8 cellular contexts compared by ENCODE assay signal in the genomic region with DNA sequence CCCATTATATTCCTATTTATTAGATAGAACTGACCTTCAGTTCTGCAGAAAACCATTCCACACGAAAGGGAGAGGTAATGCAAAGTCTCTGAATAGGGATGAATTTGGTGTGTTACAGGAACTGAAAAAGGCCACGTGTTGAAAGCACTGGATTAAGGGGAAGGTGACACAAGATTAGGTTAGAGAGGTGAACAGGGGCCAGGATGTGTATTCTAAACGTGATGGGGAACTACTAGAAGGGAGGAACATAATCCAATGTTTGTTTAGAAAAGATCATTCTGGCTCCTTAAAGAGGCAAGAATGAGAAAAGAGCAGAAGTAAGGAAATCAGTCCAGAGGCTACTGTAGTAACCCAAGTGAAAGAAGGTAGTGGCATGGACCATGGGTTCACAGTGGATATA. TPM values are rescaled to one million over a fixed set of nuclear protein-coding genes. Genes with fewer than 3 reads are reported as not detected.
A peak's percentile ranks its signal among the peaks of the same experiment; 100 is the strongest.
DNase-seq lines count a peak whose midpoint lies in the region; TF ChIP-seq lines count a peak whose summit lies in the region.

No MANE protein-coding gene starts in this region.

- H3K4me3 ChIP-seq in Loucy (ENCODE audit: low read length, poor library complexity, severe bottlenecking), result peak overlapping the region; percentile 96
- H3K4me3 ChIP-seq in mammary epithelial cell (replicated peaks in 1 of 3; ENCODE audit: insufficient read depth in 1 of 3, low read depth in 2 of 3, low read length in 3 of 3), result peak overlapping the region in 2 of 3 experiments; percentile 90
- H3K4me3 ChIP-seq in osteoblast (ENCODE audit: insufficient read depth, low read length), result peak overlapping the region; percentile 86
- H3K4me3 ChIP-seq in sigmoid colon, result no peak overlapping the region

- H3K9me2 ChIP-seq in Loucy (replicated peaks; ENCODE audit: low read depth, low read length), result no peaks in the 10 kb centered on the region

- peak overlapping the region; percentile 77 for H3K4me2 ChIP-seq in Loucy (ENCODE audit: low read depth, low read length, poor library complexity, severe bottlenecking)
- peak overlapping the region; percentile 95 for H3K4me2 ChIP-seq in mammary epithelial cell (ENCODE audit: insufficient read depth, low read depth, low read length)
- H3K4me2 ChIP-seq in osteoblast (ENCODE audit: insufficient read depth, low read length), result peak overlapping the region; percentile 91

- no peak for TF ChIP-seq POLR2A in sigmoid colon (IDR thresholded peaks at IDR 0.05)

- H2AFZ ChIP-seq in Loucy (ENCODE audit: low read length) (no peak overlapping the region), mammary epithelial cell (ENCODE audit: low read depth, low read length) (peak overlapping the region; percentile 6), osteoblast (ENCODE audit: low read length) (no peak overlapping the region)

- in situ Hi-C loops in mammary epithelial cell (cut with MboI; ENCODE audit: low sequenced_read_pairs in 2 of 2), result loop anchor here (5.0 to 10.0 kb wide), 4 partner anchors 77 to 222 kb away; a partner anchor contains a TSS

- no peaks in the 10 kb centered on the region for H3K27me3 ChIP-seq in Loucy (ENCODE audit: insufficient read depth, low read length, poor library complexity, severe bottlenecking)
- no peaks in the 10 kb centered on the region for H3K27me3 ChIP-seq in mammary epithelial cell (ENCODE audit: insufficient read depth, low read length)
- H3K27me3 ChIP-seq in osteoblast (ENCODE audit: insufficient read depth, low read length), result no peaks in the 10 kb centered on the region
- H3K27me3 ChIP-seq in sigmoid colon, result no peaks in the 10 kb centered on the region

- dilution Hi-C loops in mammary epithelial cell (cut with HindIII; ENCODE audit: low sequenced_read_pairs), result no loop called here

- H3F3A ChIP-seq in Loucy (ENCODE audit: low read depth), result no peaks in the 10 kb centered on the region

- no peak for TF ChIP-seq EP300 in sigmoid colon (IDR thresholded peaks at IDR 0.05)

- H3K27ac ChIP-seq in mammary epithelial cell (ENCODE audit: insufficient read depth, low read depth, low read length), result no peak overlapping the region
- H3K27ac ChIP-seq in osteoblast (ENCODE audit: low read depth, low read length), result peak overlapping the region; percentile 89
- peak overlapping the region in 2 of 4 donors; percentile 96 to 98 for H3K27ac ChIP-seq in sigmoid colon

- H3K79me2 ChIP-seq in Loucy (ENCODE audit: insufficient read depth, low read length) (peaks cover 77% of the 10 kb centered on the region), mammary epithelial cell (ENCODE audit: insufficient read depth, low read length) (peaks cover 49% of the 10 kb centered on the region), osteoblast (ENCODE audit: insufficient read depth, low read length) (peaks cover 71% of the 10 kb centered on the region)

- H3K9ac ChIP-seq in Loucy (ENCODE audit: low read depth, low read length, poor library complexity, severe bottlenecking) (peak overlapping the region; percentile 95), mammary epithelial cell (ENCODE audit: insufficient read depth, low read length) (no peak overlapping the region)

- peaks cover 46% of the 10 kb centered on the region for H3K4me1 ChIP-seq in Loucy (ENCODE audit: insufficient read depth, low read length, poor library complexity, severe bottlenecking)
- peaks cover 17% of the 10 kb centered on the region for H3K4me1 ChIP-seq in mammary epithelial cell (ENCODE audit: insufficient read depth, low read length)
- peaks cover 20% of the 10 kb centered on the region for H3K4me1 ChIP-seq in osteoblast (ENCODE audit: insufficient read depth, low read length)
- H3K4me1 ChIP-seq in sigmoid colon, result peaks cover 0 to 37% (median 26%) of the 10 kb centered on the region in 4 donors

- no peak for TF ChIP-seq CTCF in Loucy (conservative IDR thresholded peaks at IDR 0.05; ENCODE audit: low read length)
- no peak for TF ChIP-seq CTCF in mammary epithelial cell (conservative IDR thresholded peaks at IDR 0.05 in 1 of 2, IDR thresholded peaks at IDR 0.05 in 1 of 2; ENCODE audit: extremely low read depth in 1 of 2, insufficient read depth in 1 of 2, low read depth in 1 of 2, low read length in 2 of 2)
- no peak for TF ChIP-seq CTCF in osteoblast (IDR thresholded peaks at IDR 0.05; ENCODE audit: extremely low read depth, low read depth, low read length)
- no peak for TF ChIP-seq CTCF in sigmoid colon (IDR thresholded peaks at IDR 0.05)

- CTCF ChIA-PET in mammary epithelial cell (lab: Charles Lee; ENCODE audit: low non-redundant PET), result no interaction called here

- H3K9me3 ChIP-seq in Loucy (ENCODE audit: insufficient read depth, low read depth, low read length) (no peaks in the 10 kb centered on the region), mammary epithelial cell (replicated peaks; ENCODE audit: insufficient read depth, low read length) (no peaks in the 10 kb centered on the region), osteoblast (ENCODE audit: low read depth, low read length) (no peaks in the 10 kb centered on the region), sigmoid colon (no peaks in the 10 kb centered on the region)

- H3K36me3 ChIP-seq in Loucy (ENCODE audit: insufficient read depth, low read length) (no peaks in the 10 kb centered on the region; the same call in 1 of the 2 replicates), mammary epithelial cell (ENCODE audit: insufficient read depth, low read length) (no peaks in the 10 kb centered on the region), osteoblast (ENCODE audit: insufficient read depth, low read length) (no peaks in the 10 kb centered on the region), sigmoid colon (peaks cover 0 to 3% (median 0%) of the 10 kb centered on the region in 4 donors)

- H4K20me1 ChIP-seq in Loucy (ENCODE audit: insufficient read depth, low read length, poor library complexity, severe bottlenecking) (peaks cover 16% of the 10 kb centered on the region), mammary epithelial cell (ENCODE audit: insufficient read depth, low read length) (no peaks in the 10 kb centered on the region), osteoblast (ENCODE audit: insufficient read depth, low read length) (no peaks in the 10 kb centered on the region)

- peak; percentile 6 for DNase-seq in NCI-H748 (lab: John Stamatoyannopoulos, UW; ENCODE audit: unreplicated experiment)
- DNase-seq in NCI-H748 treated with DMSO at 0.1 percent for 48 hours (lab: John Stamatoyannopoulos, UW), result no peak
- DNase-seq in mammary epithelial cell, result no peak
- DNase-seq in osteoblast (ENCODE audit: insufficient read length, low spot score, missing footprints), result no peak
- DNase-seq in sigmoid colon, result no peak
- DNase-seq in posterior cingulate gyrus, result no peak
- no peak for DNase-seq in NCI-H146 treated with DMSO at 0.1 percent for 48 hours (lab: John Stamatoyannopoulos, UW; ENCODE audit: unreplicated experiment)

- BruUV-seq in mammary epithelial cell (replicated peaks; lab: Mats Ljungman, UMichigan), result no TSS peak

- intact Hi-C loops in mammary epithelial cell (cut with micrococcal nuclease), result loop anchor here (5.0 kb wide), 1 partner anchor 132 kb away; a partner anchor contains a TSS
- intact Hi-C loops in sigmoid colon (cut with DNase I), result loop anchor here (5.0 kb wide), 3 partner anchors 53 to 262 kb away; a partner anchor contains a TSS
- intact Hi-C loops in posterior cingulate gyrus (cut with DNase I), result loop anchor here (10.0 kb wide), 3 partner anchors 51 to 119 kb away; a partner anchor contains a TSS

- WGBS in mammary epithelial cell (ENCODE audit: low coverage, missing lambda C conversion rate), result 63% methylated on average over 3 of the region's 3 CpGs
- 29 to 30% methylated on average over 3 of the region's 3 CpGs for WGBS in sigmoid colon, 2 donors

RNA-seq across cellular contexts. Expression of a gene that starts 6.3 kb away (rescaled TPM):
- total RNA-seq in mammary epithelial cell (10 to 100 TPM; 16.3 to 24.2 TPM), osteoblast (25.7 and 27.4 TPM in 2 replicates), sigmoid colon (10 to 100 TPM; 20.7 to 24.9 (median 22.6) TPM)
- polyA plus RNA-seq in mammary epithelial cell (4.5 TPM), sigmoid colon (1 to 10 TPM; 1.6 to 4.7 (median 1.8) TPM)
- polyA minus RNA-seq in mammary epithelial cell, result 8.5 TPM

RNA-seq across cellular contexts. Expression of a gene that starts 11.0 kb away (rescaled TPM):
- 1 to 10 TPM; 1.1 to 1.7 TPM for total RNA-seq in mammary epithelial cell
- 1.0 TPM for polyA plus RNA-seq in mammary epithelial cell
- not detected for polyA minus RNA-seq in mammary epithelial cell
- total RNA-seq in osteoblast, result 3.3 and 4.1 TPM in 2 replicates
- 1 to 10 TPM; 1.4 to 7.5 (median 6.8) TPM for total RNA-seq in sigmoid colon
- polyA plus RNA-seq in sigmoid colon, result 1 to 10 TPM; 7.8 to 8.3 (median 8.1) TPM

RNA-seq across cellular contexts. Expression of a gene that starts 55.0 kb away (rescaled TPM):
- total RNA-seq in mammary epithelial cell, result 1 to 10 TPM; 3.5 to 6.5 TPM
- polyA plus RNA-seq in mammary epithelial cell, result 1.2 TPM
- polyA minus RNA-seq in mammary epithelial cell, result not detected
- total RNA-seq in osteoblast, result 0.36 and 1.2 TPM in 2 replicates
- 1 to 10 TPM in 2 of 4 donors, under 1 TPM in 2; 0.28 to 1.8 (median 1.0) TPM for total RNA-seq in sigmoid colon
- polyA plus RNA-seq in sigmoid colon, result 1 to 10 TPM; 3.0 to 4.1 (median 3.0) TPM

Comparison
In these comparisons a context has a peak if more than half of its experiments do, and no peak if none do; other contexts are left out.
1. H3K4me3 ChIP-seq: peak in Loucy (single experiment), mammary epithelial cell (2 of 3) and osteoblast (single experiment); none in sigmoid colon (0 of 4).
2. Peak in every context shown above with its lines, with median percentiles within 50 percentile points of each other: H3K4me2 ChIP-seq.